In genomic region chr19:42326969-42327368, GRCh38 we compare ENCODE assay signal across 1 cellular context.
TF ChIP-seq lines count a peak whose summit lies in the region.

No MANE protein-coding gene starts in this region.

TF ChIP-seq in HCT116, 20 proteins besides CTCF, POLR2A, EP300 and RAD21:
- TF ChIP-seq EZH2 (IDR thresholded peaks at IDR 0.05), result no peak
- no peak for TF ChIP-seq YY1 (IDR thresholded peaks at IDR 0.05; ENCODE audit: extremely low read depth, insufficient replicate concordance, low read depth, low read length)
- TF ChIP-seq EGR1 (IDR thresholded peaks at IDR 0.05; ENCODE audit: low read depth), result no peak
- no peak for TF ChIP-seq ZBTB33 (IDR thresholded peaks at IDR 0.05; ENCODE audit: extremely low read depth, insufficient replicate concordance, low read length)
- no peak for TF ChIP-seq JUND (IDR thresholded peaks at IDR 0.05)
- TF ChIP-seq, protein P1, sequence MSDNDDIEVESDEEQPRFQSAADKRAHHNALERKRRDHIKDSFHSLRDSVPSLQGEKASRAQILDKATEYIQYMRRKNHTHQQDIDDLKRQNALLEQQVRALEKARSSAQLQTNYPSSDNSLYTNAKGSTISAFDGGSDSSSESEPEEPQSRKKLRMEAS (IDR thresholded peaks at IDR 0.05), result no peak
- no peak for TF ChIP-seq TCF7L2 (IDR thresholded peaks at IDR 0.05; ENCODE audit: borderline replicate concordance, extremely low read depth, insufficient read depth, insufficient read length)
- no peak for TF ChIP-seq ZFX (IDR thresholded peaks at IDR 0.05)
- no peak for TF ChIP-seq ZNF274 (IDR thresholded peaks at IDR 0.05; ENCODE audit: low read depth, low read length)
- TF ChIP-seq CBX3 (IDR thresholded peaks at IDR 0.05; ENCODE audit: low read depth), result no peak
- TF ChIP-seq SP1 (IDR thresholded peaks at IDR 0.05; ENCODE audit: low read depth), result no peak
- no peak for TF ChIP-seq ATF3 (IDR thresholded peaks at IDR 0.05)
- TF ChIP-seq EZH2phosphoT487 (IDR thresholded peaks at IDR 0.05; ENCODE audit: borderline replicate concordance), result no peak
- TF ChIP-seq SIN3A (IDR thresholded peaks at IDR 0.05; ENCODE audit: low read depth), result no peak
- no peak for TF ChIP-seq ELF1 (IDR thresholded peaks at IDR 0.05; ENCODE audit: borderline replicate concordance, low read depth)
- TF ChIP-seq POLR2AphosphoS5 (IDR thresholded peaks at IDR 0.05; ENCODE audit: low read depth, low read length), result no peak
- TF ChIP-seq, protein P2, sequence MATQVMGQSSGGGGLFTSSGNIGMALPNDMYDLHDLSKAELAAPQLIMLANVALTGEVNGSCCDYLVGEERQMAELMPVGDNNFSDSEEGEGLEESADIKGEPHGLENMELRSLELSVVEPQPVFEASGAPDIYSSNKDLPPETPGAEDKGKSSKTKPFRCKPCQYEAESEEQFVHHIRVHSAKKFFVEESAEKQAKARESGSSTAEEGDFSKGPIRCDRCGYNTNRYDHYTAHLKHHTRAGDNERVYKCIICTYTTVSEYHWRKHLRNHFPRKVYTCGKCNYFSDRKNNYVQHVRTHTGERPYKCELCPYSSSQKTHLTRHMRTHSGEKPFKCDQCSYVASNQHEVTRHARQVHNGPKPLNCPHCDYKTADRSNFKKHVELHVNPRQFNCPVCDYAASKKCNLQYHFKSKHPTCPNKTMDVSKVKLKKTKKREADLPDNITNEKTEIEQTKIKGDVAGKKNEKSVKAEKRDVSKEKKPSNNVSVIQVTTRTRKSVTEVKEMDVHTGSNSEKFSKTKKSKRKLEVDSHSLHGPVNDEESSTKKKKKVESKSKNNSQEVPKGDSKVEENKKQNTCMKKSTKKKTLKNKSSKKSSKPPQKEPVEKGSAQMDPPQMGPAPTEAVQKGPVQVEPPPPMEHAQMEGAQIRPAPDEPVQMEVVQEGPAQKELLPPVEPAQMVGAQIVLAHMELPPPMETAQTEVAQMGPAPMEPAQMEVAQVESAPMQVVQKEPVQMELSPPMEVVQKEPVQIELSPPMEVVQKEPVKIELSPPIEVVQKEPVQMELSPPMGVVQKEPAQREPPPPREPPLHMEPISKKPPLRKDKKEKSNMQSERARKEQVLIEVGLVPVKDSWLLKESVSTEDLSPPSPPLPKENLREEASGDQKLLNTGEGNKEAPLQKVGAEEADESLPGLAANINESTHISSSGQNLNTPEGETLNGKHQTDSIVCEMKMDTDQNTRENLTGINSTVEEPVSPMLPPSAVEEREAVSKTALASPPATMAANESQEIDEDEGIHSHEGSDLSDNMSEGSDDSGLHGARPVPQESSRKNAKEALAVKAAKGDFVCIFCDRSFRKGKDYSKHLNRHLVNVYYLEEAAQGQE (IDR thresholded peaks at IDR 0.05; ENCODE audit: low read depth), result no peak
- TF ChIP-seq FOSL1 (IDR thresholded peaks at IDR 0.05; ENCODE audit: low read depth), result no peak
- no peak for TF ChIP-seq CEBPB (IDR thresholded peaks at IDR 0.05; ENCODE audit: low read depth)
- TF ChIP-seq SRF (IDR thresholded peaks at IDR 0.05; ENCODE audit: low read depth), result no peak
TF ChIP-seq in HCT116: peak in this region for 0.
